ENCODE assay signal across 1 cellular context in genomic region chr17:17919169-17920107, GRCh38.
TF ChIP-seq lines count a peak whose summit lies in the region.

No MANE protein-coding gene starts in this region.

TF ChIP-seq in HEK293, 187 proteins besides CTCF, POLR2A, EP300 and RAD21 (continued from another document and continues in another):
- TF ChIP-seq PATZ1 (tag by site-specific recombination; IDR thresholded peaks at IDR 0.05) (peak; percentile 93), ZNF629 (tag by site-specific recombination; IDR thresholded peaks at IDR 0.05) (0 out of 2 replicates have a peak, but pooled peaks have one; percentile 36), ZSCAN30 (tag by site-specific recombination; IDR thresholded peaks at IDR 0.05) (no peak), ZNF280D (tag by site-specific recombination; IDR thresholded peaks at IDR 0.05) (no peak), ZNF792 (tag by site-specific recombination; IDR thresholded peaks at IDR 0.05) (no peak), ZNF48 (tag by site-specific recombination; IDR thresholded peaks at IDR 0.05) (no peak), ZNF785 (tag by site-specific recombination; IDR thresholded peaks at IDR 0.05) (no peak), ZNF837 (tag by site-specific recombination; IDR thresholded peaks at IDR 0.05) (no peak), ZNF768 (tag by site-specific recombination; IDR thresholded peaks at IDR 0.05) (no peak), ZNF114 (tag by site-specific recombination; IDR thresholded peaks at IDR 0.05) (no peak), ZNF18 (tag by site-specific recombination; IDR thresholded peaks at IDR 0.05) (0 out of 2 replicates have a peak, but pooled peaks have one; percentile 46), ZNF138 (tag by site-specific recombination; IDR thresholded peaks at IDR 0.05; ENCODE audit: borderline replicate concordance) (no peak), ZSCAN4 (tag by site-specific recombination; IDR thresholded peaks at IDR 0.05) (no peak), PRDM2 (tag by site-specific recombination; IDR thresholded peaks at IDR 0.05; ENCODE audit: borderline replicate concordance) (no peak), ZNF37A (tag by site-specific recombination; IDR thresholded peaks at IDR 0.05) (no peak), ZEB2 (tag by site-specific recombination; IDR thresholded peaks at IDR 0.05) (peak; percentile 47; the same call in 1 of the 2 replicates), KLF1 (tag by site-specific recombination; IDR thresholded peaks at IDR 0.05) (no peak), SP3 (tag by site-specific recombination; IDR thresholded peaks at IDR 0.05) (no peak), ZNF548 (tag by site-specific recombination; IDR thresholded peaks at IDR 0.05) (no peak), ZNF416 (tag by site-specific recombination; IDR thresholded peaks at IDR 0.05) (no peak), MEIS1 (CRISPR knock-in tag; IDR thresholded peaks at IDR 0.05; ENCODE audit: borderline replicate concordance) (no peak), ZNF324 (tag by site-specific recombination; IDR thresholded peaks at IDR 0.05) (no peak), ZNF571 (tag by site-specific recombination; IDR thresholded peaks at IDR 0.05) (no peak), ZNF426 (tag by site-specific recombination; IDR thresholded peaks at IDR 0.05) (no peak), ZNF677 (tag by site-specific recombination; IDR thresholded peaks at IDR 0.05) (no peak), ZNF664 (tag by site-specific recombination; IDR thresholded peaks at IDR 0.05) (no peak), ZNF362 (tag by site-specific recombination; IDR thresholded peaks at IDR 0.05) (no peak), KLF8 (tag by site-specific recombination; IDR thresholded peaks at IDR 0.05) (0 out of 2 replicates have a peak, but pooled peaks have one; percentile 38), GLI2 (tag by site-specific recombination; IDR thresholded peaks at IDR 0.05; ENCODE audit: borderline replicate concordance, low read depth) (no peak), KLF16 (tag by site-specific recombination; IDR thresholded peaks at IDR 0.05) (no peak), ZNF112 (tag by site-specific recombination; IDR thresholded peaks at IDR 0.05) (no peak), YY1 (tag by site-specific recombination; IDR thresholded peaks at IDR 0.05) (no peak), ZNF398 (tag by site-specific recombination; IDR thresholded peaks at IDR 0.05) (no peak), TSHZ1 (tag by site-specific recombination; IDR thresholded peaks at IDR 0.05; ENCODE audit: borderline replicate concordance) (no peak), SCRT1 (tag by site-specific recombination; IDR thresholded peaks at IDR 0.05; ENCODE audit: borderline replicate concordance) (no peak), ZNF514 (tag by site-specific recombination; IDR thresholded peaks at IDR 0.05) (no peak), ATF2 (tag by site-specific recombination; IDR thresholded peaks at IDR 0.05; ENCODE audit: low read depth) (no peak), ZNF791 (tag by site-specific recombination; IDR thresholded peaks at IDR 0.05) (no peak), ZNF202 (tag by site-specific recombination; IDR thresholded peaks at IDR 0.05; ENCODE audit: borderline replicate concordance) (no peak)
